Comparison of ENCODE assay signal across 36 cellular contexts in the genomic region with DNA sequence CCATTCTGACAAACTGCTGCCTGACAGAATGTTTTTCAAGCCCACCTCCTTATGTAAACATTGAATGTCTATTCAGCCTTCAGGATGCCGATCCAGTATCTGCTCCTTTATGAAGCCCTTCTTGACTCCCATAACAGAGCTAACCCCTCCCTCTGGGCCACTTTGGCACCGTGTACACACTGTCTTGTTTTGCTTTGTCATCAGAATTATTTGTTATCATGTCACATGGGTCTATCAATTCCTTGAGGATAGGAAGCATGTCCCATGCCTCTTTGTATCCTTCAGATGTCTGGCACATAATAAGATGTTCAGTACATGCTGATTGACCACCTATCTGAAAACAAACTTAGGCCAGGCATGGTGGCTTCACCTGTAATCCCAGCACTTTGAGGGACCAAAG.
"Had no signal": no experiment of that assay in that cellular context is flagged by ENCODE, and none has a peak within 500 bp of the region (broad histone marks: within the 10 kb centered on the region; RNA-seq: fewer than 3 reads in every experiment).

No MANE protein-coding gene starts in this region.

- DNase-seq: activated B cell treated with CpG ODN at 0.5 μM for 24 hours; activated CD4-positive, alpha-beta memory T cell treated with anti-CD3 and anti-CD28 coated beads, Interleukin-2, amount 10 ng/mL, durations not matched to agents 7 days and 5 days; activated CD4-positive, alpha-beta T cell treated with anti-CD3 and anti-CD28 coated beads for 4 hours; activated CD4-positive, alpha-beta T cell treated with anti-CD3 and anti-CD28 coated beads, Interleukin-2, amount 50 U/mL, for 1 hour; activated CD4-positive, CD25-positive, alpha-beta regulatory T cell treated with anti-CD3 and anti-CD28 coated beads, Interleukin-2, amount 50 U/mL, for 72 hours; activated CD8-positive, alpha-beta memory T cell treated with anti-CD3 and anti-CD28 coated beads for 24 hours; activated CD8-positive, alpha-beta memory T cell treated with anti-CD3 and anti-CD28 coated beads, Interleukin-2, amount 10 ng/mL, durations not matched to agents 7 days and 5 days; activated CD8-positive, alpha-beta memory T cell treated with anti-CD3 and anti-CD28 coated beads, Interleukin-2, amount 50 U/mL, for 48 hours; activated effector memory CD4-positive, alpha-beta T cell treated with anti-CD3 and anti-CD28 coated beads, Interleukin-2, amount 50 U/mL, for 16 hours; activated naive CD4-positive, alpha-beta T cell; activated naive CD4-positive, alpha-beta T cell treated with anti-CD3 and anti-CD28 coated beads, Interleukin-2, amount 50 U/mL, for 16 hours; activated naive CD8-positive, alpha-beta T cell treated with anti-CD3 and anti-CD28 coated beads for 36 hours; activated T-cell treated with anti-CD3 and anti-CD28 coated beads, Interleukin-2, amount 50 U/mL, for 48 hours; amniotic stem cell; caudate nucleus; cerebellar nuclear complex; Kasumi-1; KG1; MM.1S; MV-4-11; NCI-H1092; NCI-H1436 treated with DMSO at 0.1 percent for 48 hours; NCI-H1694 treated with DMSO at 0.1 percent for 48 hours; NCI-H2029; NCI-H510A; NCI-H526; SIG-M5; T-helper 1 cell; T-helper 2 cell; T-helper 9 cell had no signal

- H3K4me3 Mint-ChIP-seq: activated B cell treated with CpG ODN at 0.5 μM for 24 hours; activated CD4-positive, alpha-beta memory T cell treated with anti-CD3 and anti-CD28 coated beads, Interleukin-2, amount 10 ng/mL, durations not matched to agents 7 days and 5 days; activated CD8-positive, alpha-beta memory T cell treated with anti-CD3 and anti-CD28 coated beads, Interleukin-2, amount 10 ng/mL, durations not matched to agents 7 days and 5 days; activated naive CD8-positive, alpha-beta T cell treated with anti-CD3 and anti-CD28 coated beads for 36 hours; IgD-negative memory B cell had no signal

- ATAC-seq: activated CD8-positive, alpha-beta memory T cell treated with anti-CD3 and anti-CD28 coated beads, Interleukin-2, amount 10 ng/mL, durations not matched to agents 7 days and 5 days; Panc1; Right ventricle myocardium inferior; SK-N-SH treated with all-trans-retinoic acid at 6 μM for 48 hours had no signal

- H3K27me3 Mint-ChIP-seq: IgD-negative memory B cell had no signal

- H3K27ac Mint-ChIP-seq: activated B cell treated with CpG ODN at 0.5 μM for 24 hours; activated CD4-positive, alpha-beta memory T cell treated with anti-CD3 and anti-CD28 coated beads, Interleukin-2, amount 10 ng/mL, durations not matched to agents 7 days and 5 days; activated CD8-positive, alpha-beta memory T cell treated with anti-CD3 and anti-CD28 coated beads, Interleukin-2, amount 10 ng/mL, durations not matched to agents 7 days and 5 days; activated naive CD8-positive, alpha-beta T cell treated with anti-CD3 and anti-CD28 coated beads for 36 hours had no signal

- H3K36me3 ChIP-seq: ascending aorta had no signal

- H3K27ac ChIP-seq: ascending aorta, VCaP had no signal

- H3K9me3 Mint-ChIP-seq: activated B cell treated with CpG ODN at 0.5 μM for 24 hours; activated CD4-positive, alpha-beta memory T cell treated with anti-CD3 and anti-CD28 coated beads, Interleukin-2, amount 10 ng/mL, durations not matched to agents 7 days and 5 days; activated naive CD8-positive, alpha-beta T cell treated with anti-CD3 and anti-CD28 coated beads for 36 hours had no signal

- H3K36me3 Mint-ChIP-seq: activated CD8-positive, alpha-beta memory T cell treated with anti-CD3 and anti-CD28 coated beads, Interleukin-2, amount 10 ng/mL, durations not matched to agents 7 days and 5 days; activated naive CD8-positive, alpha-beta T cell treated with anti-CD3 and anti-CD28 coated beads for 36 hours; IgD-negative memory B cell had no signal

- H3K4me3 ChIP-seq: ascending aorta had no signal

- H3K27me3 ChIP-seq: ascending aorta had no signal

- H3K4me1 Mint-ChIP-seq: activated B cell treated with CpG ODN at 0.5 μM for 24 hours had no signal

- H3K4me1 ChIP-seq: ascending aorta had no signal

- H3K9me3 ChIP-seq: ascending aorta had no signal
